21 cellular contexts compared by ENCODE assay signal in genomic region chr7:91198371-91198770, GRCh38.
"Had no signal": no experiment of that assay in that cellular context is flagged by ENCODE, and none has a peak within 500 bp of the region (broad histone marks: within the 10 kb centered on the region; RNA-seq: fewer than 3 reads in every experiment).

No MANE protein-coding gene starts in this region.

- ATAC-seq: activated CD8-positive, alpha-beta T cell treated with anti-CD3 and anti-CD28 coated beads for 36 hours; activated naive CD4-positive, alpha-beta T cell treated with anti-CD3 and anti-CD28 coated beads, Interleukin-2, amount 50 U/mL, for 72 hours; activated naive CD8-positive, alpha-beta T cell treated with anti-CD3 and anti-CD28 coated beads, Interleukin-2, amount 50 U/mL, for 24 hours; PC-3 had no signal

- H3K4me3 Mint-ChIP-seq: activated CD8-positive, alpha-beta T cell treated with anti-CD3 and anti-CD28 coated beads for 36 hours; activated naive CD8-positive, alpha-beta T cell treated with anti-CD3 and anti-CD28 coated beads, Interleukin-2, amount 50 U/mL, for 24 hours; brain; central memory CD8-positive, alpha-beta T cell had no signal

- H3K27ac Mint-ChIP-seq: activated CD8-positive, alpha-beta T cell treated with anti-CD3 and anti-CD28 coated beads for 36 hours; activated naive CD4-positive, alpha-beta T cell treated with anti-CD3 and anti-CD28 coated beads, Interleukin-2, amount 50 U/mL, for 72 hours; activated naive CD8-positive, alpha-beta T cell treated with anti-CD3 and anti-CD28 coated beads, Interleukin-2, amount 50 U/mL, for 24 hours had no signal

- H3K9me3 Mint-ChIP-seq: activated CD8-positive, alpha-beta T cell treated with anti-CD3 and anti-CD28 coated beads for 36 hours; activated naive CD4-positive, alpha-beta T cell treated with anti-CD3 and anti-CD28 coated beads, Interleukin-2, amount 50 U/mL, for 72 hours; activated naive CD8-positive, alpha-beta T cell treated with anti-CD3 and anti-CD28 coated beads, Interleukin-2, amount 50 U/mL, for 24 hours had no signal

- H3K27me3 Mint-ChIP-seq: activated naive CD8-positive, alpha-beta T cell treated with anti-CD3 and anti-CD28 coated beads, Interleukin-2, amount 50 U/mL, for 24 hours; central memory CD8-positive, alpha-beta T cell had no signal

- H3K36me3 ChIP-seq: WERI-Rb-1 had no signal

- H3K36me3 Mint-ChIP-seq: activated naive CD4-positive, alpha-beta T cell treated with anti-CD3 and anti-CD28 coated beads, Interleukin-2, amount 50 U/mL, for 72 hours had no signal

- H3K4me1 Mint-ChIP-seq: activated naive CD8-positive, alpha-beta T cell treated with anti-CD3 and anti-CD28 coated beads, Interleukin-2, amount 50 U/mL, for 24 hours; central memory CD8-positive, alpha-beta T cell had no signal

- FAIRE-seq: astrocyte had no signal

- DNase-seq: activated CD4-positive, alpha-beta T cell treated with anti-CD3 and anti-CD28 coated beads for 4 hours; activated CD8-positive, alpha-beta memory T cell treated with anti-CD3 and anti-CD28 coated beads, Interleukin-2, amount 50 U/mL, for 4 hours; activated CD8-positive, alpha-beta T cell treated with anti-CD3 and anti-CD28 coated beads for 36 hours; activated effector memory CD4-positive, alpha-beta T cell treated with Interleukin-2 at 50 U/mL for 16 hours; activated naive CD4-positive, alpha-beta T cell; activated naive CD8-positive, alpha-beta T cell treated with anti-CD3 and anti-CD28 coated beads, Interleukin-2, amount 50 U/mL, for 24 hours; amygdala; MM.1S; NCI-H1105; NCI-H1436; NCI-H187; NCI-H2081; NCI-H69; PC-3; SIG-M5; T-helper 1 cell; WERI-Rb-1 had no signal

- H3K27ac ChIP-seq: WERI-Rb-1 had no signal
